ENCODE assay signal across 16 cellular contexts in genomic region chr4:176780995-176781738, GRCh38. TPM values are rescaled to one million over a fixed set of nuclear protein-coding genes. Genes with fewer than 3 reads are reported as not detected.
DNase-seq lines count a peak whose midpoint lies in the region; ATAC-seq, FAIRE-seq and TF ChIP-seq lines count a peak whose summit lies in the region.
"Had no signal": no experiment of that assay in that cellular context is flagged by ENCODE, and none has a peak within 500 bp of the region (broad histone marks: within the 10 kb centered on the region; RNA-seq: fewer than 3 reads in every experiment).

No MANE protein-coding gene starts in this region.

- H3K9me3 ChIP-seq in A549 (no peaks in the 10 kb centered on the region), mammary epithelial cell (replicated peaks; ENCODE audit: insufficient read depth, low read length) (no peaks in the 10 kb centered on the region), kidney (ENCODE audit: control insufficient read depth in 1 of 2, low read length in 2 of 2) (no peaks in the 10 kb centered on the region)
- H3K9me3 ChIP-seq: left lung had no signal

- CTCF ChIA-PET in A549 (lab: Yijun Ruan, JAX) (no interaction called here), mammary epithelial cell (lab: Charles Lee; ENCODE audit: low non-redundant PET) (no interaction called here)

- peak in 1 of 2 experiments; percentile 38 for DNase-seq in A549 (ENCODE audit: low read depth in 1 of 2, low spot score in 1 of 2)
- DNase-seq in LHCN-M2 (ENCODE audit: low read depth): peak; percentile 70
- DNase-seq in mammary epithelial cell: peak; percentile 61
- DNase-seq in kidney: no peak
- no peak for DNase-seq in dorsolateral prefrontal cortex
- DNase-seq in anterior cingulate cortex (lab: John Stamatoyannopoulos, UW): no peak
- DNase-seq in T-helper 9 cell: no peak
- DNase-seq: activated CD4-positive, alpha-beta T cell treated with anti-CD3 and anti-CD28 coated beads, Interleukin-2, amount 50 U/mL, for 4 hours; activated naive CD4-positive, alpha-beta T cell treated with anti-CD3 and anti-CD28 coated beads for 36 hours; DMS79 treated with DMSO at 0.1 percent for 48 hours; glutamatergic neuron; left lung; stimulated activated CD4-positive, alpha-beta T cell treated with anti-CD3 and anti-CD28 coated beads, Interleukin-1b, Interleukin-23, amount 100 ng/mL, for 48 hours had no signal

- H3K27me3 ChIP-seq in mammary epithelial cell (ENCODE audit: insufficient read depth, low read length): no peaks in the 10 kb centered on the region
- peaks cover 0 to under 1% (median 0%) of the 10 kb centered on the region in 45 donors for H3K27me3 ChIP-seq in dorsolateral prefrontal cortex
- H3K27me3 ChIP-seq: left lung had no signal

- ATAC-seq in A549: peak; percentile 25 to 27; a peak in 4 of 6 replicates
- no peak for ATAC-seq in HG02571 (IDR thresholded peaks at IDR 0.05; ENCODE audit: unreplicated experiment)
- ATAC-seq: HCT116, K562, left lung had no signal

- dilution Hi-C loops in mammary epithelial cell (cut with HindIII; ENCODE audit: low sequenced_read_pairs): loop anchor here (25.0 kb wide), 1 partner anchor 231 kb away; no protein-coding TSS in a partner anchor

- H3K4me1 ChIP-seq in A549: peaks cover 75% of the 10 kb centered on the region
- peaks cover 30% of the 10 kb centered on the region for H3K4me1 ChIP-seq in mammary epithelial cell (ENCODE audit: insufficient read depth, low read length)
- H3K4me1 ChIP-seq in kidney (ENCODE audit: control insufficient read depth in 1 of 2, insufficient read depth in 1 of 2, low read depth in 1 of 2, low read length in 2 of 2): no peaks in the 10 kb centered on the region

- POLR2A ChIA-PET in A549 (lab: Yijun Ruan, JAX): no interaction called here

- no TSS peak for BruUV-seq in mammary epithelial cell (replicated peaks; lab: Mats Ljungman, UMichigan)

- peak overlapping the region; percentile 75 to 82 for H3K27ac ChIP-seq in A549
- H3K27ac ChIP-seq in mammary epithelial cell (ENCODE audit: insufficient read depth, low read depth, low read length): peak overlapping the region; percentile 49
- no peak overlapping the region for H3K27ac ChIP-seq in kidney (ENCODE audit: low read depth in 2 of 2, low read length in 2 of 2)
- peak overlapping the region in 9 of 59 donors; percentile 4 to 41 (median 39) for H3K27ac ChIP-seq in dorsolateral prefrontal cortex

- FAIRE-seq in A549 (lab: Jason Lieb, UNC) (peak; percentile 54), kidney (lab: Jason Lieb, UNC) (peak; percentile 39)
- FAIRE-seq: K562 had no signal

- WGBS in A549 (ENCODE audit: missing lambda C conversion rate): 7% methylated on average over 1 of the region's 1 CpG
- 100% methylated on average over 1 of the region's 1 CpG for WGBS in mammary epithelial cell (ENCODE audit: low coverage, missing lambda C conversion rate)

- H4K20me1 ChIP-seq in mammary epithelial cell (ENCODE audit: insufficient read depth, low read length): no peaks in the 10 kb centered on the region

- H3K79me2 ChIP-seq in mammary epithelial cell (ENCODE audit: insufficient read depth, low read length): peaks cover 92% of the 10 kb centered on the region

- H3K9ac ChIP-seq in mammary epithelial cell (ENCODE audit: insufficient read depth, low read length) (no peak overlapping the region), kidney (ENCODE audit: low read length in 2 of 2) (no peak overlapping the region)

- TF ChIP-seq EP300 in A549 (IDR thresholded peaks at IDR 0.05): peak in 1 of 2 experiments; percentile 54; a peak in 1 of 5 replicates

- no peak for TF ChIP-seq POLR2A in A549 (IDR thresholded peaks at IDR 0.05; ENCODE audit: low read length)

- H3K36me3 ChIP-seq in mammary epithelial cell (ENCODE audit: insufficient read depth, low read length) (peaks cover 2% of the 10 kb centered on the region), kidney (ENCODE audit: control insufficient read depth in 1 of 2, insufficient read depth in 2 of 2, low read length in 2 of 2) (no peaks in the 10 kb centered on the region)
- H3K36me3 ChIP-seq: left lung had no signal

- H3K4me3 ChIP-seq in A549 (no peak overlapping the region), mammary epithelial cell (replicated peaks in 1 of 3; ENCODE audit: insufficient read depth in 1 of 3, low read depth in 2 of 3, low read length in 3 of 3) (no peak overlapping the region), kidney (ENCODE audit: low read length in 2 of 2) (no peak overlapping the region), dorsolateral prefrontal cortex (peak overlapping the region in 4 of 59 donors; percentile 3 to 34 (median 22))
- H3K4me3 ChIP-seq: K562, left lung had no signal

- TF ChIP-seq RAD21 in A549 (conservative IDR thresholded peaks at IDR 0.05 in 1 of 2, IDR thresholded peaks at IDR 0.05 in 1 of 2): no peak; a peak in 1 of 5 replicates

- TF ChIP-seq CTCF in A549 (IDR thresholded peaks at IDR 0.05): no peak
- TF ChIP-seq CTCF in mammary epithelial cell (conservative IDR thresholded peaks at IDR 0.05 in 1 of 2, IDR thresholded peaks at IDR 0.05 in 1 of 2; ENCODE audit: extremely low read depth in 1 of 2, insufficient read depth in 1 of 2, low read depth in 1 of 2, low read length in 2 of 2): no peak
- TF ChIP-seq CTCF in kidney (IDR thresholded peaks at IDR 0.05; ENCODE audit: borderline replicate concordance, extremely low read depth, insufficient read depth): no peak
- TF ChIP-seq CTCF in dorsolateral prefrontal cortex (IDR thresholded peaks at IDR 0.05 in 54 of 56, conservative IDR thresholded peaks at IDR 0.05 in 2 of 56; ENCODE audit: low read depth in 1 of 56, partially characterized antibody in 56 of 56): no peak

- intact Hi-C loops in mammary epithelial cell (cut with micrococcal nuclease): loop anchor here (10.0 kb wide), 1 partner anchor 216 kb away; no protein-coding TSS in a partner anchor
- intact Hi-C loops in kidney (cut with DNase I): no loop called here
- intact Hi-C loops in dorsolateral prefrontal cortex (cut with DNase I): no loop called here

- in situ Hi-C loops in mammary epithelial cell (cut with MboI; ENCODE audit: low sequenced_read_pairs in 2 of 2): loop anchor here (25.0 kb wide), 3 partner anchors 231 to 394 kb away; no protein-coding TSS in a partner anchor

- H2AFZ ChIP-seq in mammary epithelial cell (ENCODE audit: low read depth, low read length): no peak overlapping the region

- H3K4me2 ChIP-seq in A549 (peak overlapping the region; percentile 80), mammary epithelial cell (ENCODE audit: insufficient read depth, low read depth, low read length) (peak overlapping the region; percentile 42)

TF ChIP-seq in A549, 52 proteins besides CTCF, POLR2A, EP300 and RAD21 (continues in another document):
- TF ChIP-seq POLR2AphosphoS2 (conservative IDR thresholded peaks at IDR 0.05; ENCODE audit: low read length) (no peak), MAZ (IDR thresholded peaks at IDR 0.05; ENCODE audit: borderline replicate concordance, low read depth, low read length) (no peak), RARB (CRISPR knock-in tag; IDR thresholded peaks at IDR 0.05) (no peak), HEYL (CRISPR knock-in tag; IDR thresholded peaks at IDR 0.05) (no peak), FOSL2 (IDR thresholded peaks at IDR 0.05) (peak; percentile 65; the same call in 1 of the 2 replicates), FOSL2 (CRISPR knock-in tag; IDR thresholded peaks at IDR 0.05) (peak; percentile 91), SREBF2 (IDR thresholded peaks at IDR 0.05) (no peak), ATOH8 (CRISPR knock-in tag; IDR thresholded peaks at IDR 0.05; ENCODE audit: low read depth) (no peak), CHD4 (IDR thresholded peaks at IDR 0.05; ENCODE audit: borderline replicate concordance) (no peak), NPAS2 (CRISPR knock-in tag; IDR thresholded peaks at IDR 0.05; ENCODE audit: borderline replicate concordance) (no peak), ELK1 (IDR thresholded peaks at IDR 0.05; ENCODE audit: low read depth, low read length) (no peak), ZC3H11A (IDR thresholded peaks at IDR 0.05) (no peak), RNF2 (IDR thresholded peaks at IDR 0.05; ENCODE audit: borderline replicate concordance, low read depth) (no peak), CHD2 (IDR thresholded peaks at IDR 0.05; ENCODE audit: low read length, partially characterized antibody) (no peak), FOSB (CRISPR knock-in tag; IDR thresholded peaks at IDR 0.05) (no peak), SMC3 (IDR thresholded peaks at IDR 0.05) (0 out of 3 replicates have a peak, but pooled peaks have one; percentile 13), KDM1A (IDR thresholded peaks at IDR 0.05; ENCODE audit: low read depth) (no peak), JUN (IDR thresholded peaks at IDR 0.05) (peak in 1 of 2 experiments; percentile 79; a peak in 1 of 5 replicates), HOXB5 (CRISPR knock-in tag; IDR thresholded peaks at IDR 0.05) (no peak)

RNA-seq across cellular contexts. Expression of gene VEGFC, which starts 11.6 kb away (rescaled TPM):
- 14.4 and 17.1 TPM in 2 replicates for polyA plus RNA-seq in A549 (2011; rRNA removed)
- 5.0 and 6.1 TPM in 2 replicates for polyA plus RNA-seq in A549 (2012; cell fraction: cytosol; rRNA removed)
- 3.4 and 4.9 TPM in 2 replicates for polyA plus RNA-seq in A549 (2012; cell fraction: nucleus; rRNA removed)
- 10.0 to 11.6 TPM (median 11.2 TPM) in 3 replicates for polyA plus RNA-seq in A549 (2017; fragmentation: RNase III; extraction: RNeasy Plus Mini Kit Qiagen cat#74134 plus additional on column Dnase treatment)
- 11.0 and 12.1 TPM in 2 replicates for polyA minus RNA-seq in A549 (2011; rRNA and poly(A)+ RNA removed)
- 29.9 and 39.5 TPM in 2 replicates for total RNA-seq in LHCN-M2 (2014; rRNA removed)
- polyA plus RNA-seq in LHCN-M2 (2012): 55.8 TPM
- 10 to 100 TPM in 1 of 2 donors, 1 to 10 TPM in 1; 9.0 to 49.0 TPM for total RNA-seq in mammary epithelial cell
- polyA plus RNA-seq in mammary epithelial cell: 26.4 TPM
- polyA minus RNA-seq in mammary epithelial cell: 18.5 TPM
- total RNA-seq in kidney: 14.3 TPM
- polyA plus RNA-seq in kidney (ENCODE audit: insufficient read depth, low read depth, low replicate concordance): 6.6 TPM
- total RNA-seq in dorsolateral prefrontal cortex: 1 to 10 TPM in 106 of 120 experiments, under 1 TPM in 14; 0.45 to 5.2 (median 1.8) TPM
- total RNA-seq: activated naive CD4-positive, alpha-beta T cell treated with anti-CD3 and anti-CD28 coated beads for 36 hours; K562 had no signal
- polyA plus RNA-seq: K562 had no signal

Comparison
In these comparisons a context has a peak if more than half of its experiments do, and no peak if none do; other contexts are left out.
1. DNase-seq: peak in LHCN-M2 (single experiment) and mammary epithelial cell (single experiment); none in kidney (single experiment), dorsolateral prefrontal cortex (0 of 10), anterior cingulate cortex (0 of 58) and T-helper 9 cell (single experiment).
2. H3K27ac ChIP-seq: peak in A549 (2 of 2) and mammary epithelial cell (single experiment); none in kidney (0 of 2).